15 cellular contexts compared by ENCODE assay signal in the genomic region with DNA sequence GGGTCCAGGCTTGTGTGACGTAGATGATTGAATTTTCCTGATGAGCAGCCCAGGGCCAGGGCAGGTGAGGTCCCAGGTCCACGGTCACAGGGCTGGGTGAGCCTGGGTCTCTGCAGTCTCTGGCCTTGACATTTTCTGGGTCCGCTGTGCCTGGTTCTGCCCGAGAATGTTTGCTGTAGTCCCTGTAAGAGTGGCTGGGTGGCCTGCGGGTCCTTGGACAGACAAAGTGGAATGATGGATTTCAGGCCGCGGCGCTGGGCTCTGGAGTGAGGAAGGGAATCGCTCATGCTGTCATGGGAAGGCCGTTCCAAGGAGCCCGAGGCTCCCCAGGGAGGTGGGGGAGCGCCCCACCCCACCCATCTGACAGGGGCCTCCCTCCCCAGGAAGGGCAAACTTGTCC.
DNase-seq lines count a peak whose midpoint lies in the region; ATAC-seq and TF ChIP-seq lines count a peak whose summit lies in the region.
"Had no signal": no experiment of that assay in that cellular context is flagged by ENCODE, and none has a peak within 500 bp of the region (broad histone marks: within the 10 kb centered on the region; RNA-seq: fewer than 3 reads in every experiment).

No MANE protein-coding gene starts in this region.

- H3K36me3 ChIP-seq in adrenal gland (replicated peaks in 1 of 2) (no peaks in the 10 kb centered on the region), mesenchymal stem cell (ENCODE audit: control insufficient read depth in 1 of 2, insufficient read depth in 2 of 2, low read depth in 1 of 2, low read length in 2 of 2) (peaks cover 0 to 28% of the 10 kb centered on the region in 2 experiments)
- H3K36me3 ChIP-seq: HAP-1 had no signal

- H3K27ac ChIP-seq in adrenal gland = peak overlapping the region in 2 of 5 donors; percentile 55 to 64
- H3K27ac ChIP-seq in mesenchymal stem cell (ENCODE audit: low read length, poor library complexity, severe bottlenecking) = no peak overlapping the region

- H4K8ac ChIP-seq in mesenchymal stem cell (ENCODE audit: low read length) = no peak overlapping the region

- H3K4me1 Mint-ChIP-seq in stimulated activated naive B cell treated with anti-CD40 and anti-IgM and Interleukin-4, amounts not matched to agents 10 μg/mL and 1 μg/mL and 100 μg/mL, for 72 hours = peaks cover 16 to 18% of the 10 kb centered on the region in 2 donors

- no peak overlapping the region for H2BK15ac ChIP-seq in mesenchymal stem cell (ENCODE audit: low read depth, poor library complexity, severe bottlenecking)

- no peak overlapping the region for H3K4ac ChIP-seq in mesenchymal stem cell (ENCODE audit: low read depth in 1 of 2, low read length in 2 of 2)

- H3K27ac Mint-ChIP-seq in stimulated activated naive B cell treated with anti-CD40 and anti-IgM and Interleukin-4, amounts not matched to agents 10 μg/mL and 1 μg/mL and 100 μg/mL, for 72 hours = peak overlapping the region; percentile 33
- H3K27ac Mint-ChIP-seq: CD14-positive monocyte; CD4-positive, alpha-beta memory T cell; GM23338; HFFc6 had no signal

- no peak overlapping the region for H2AK5ac ChIP-seq in mesenchymal stem cell (ENCODE audit: low read length, severe bottlenecking)

- no peak overlapping the region for H3K18ac ChIP-seq in mesenchymal stem cell (ENCODE audit: low read depth in 1 of 2, low read length in 2 of 2)

- H3K9ac ChIP-seq in mesenchymal stem cell (ENCODE audit: low read length) = no peak overlapping the region

- no peak overlapping the region for H3K14ac ChIP-seq in mesenchymal stem cell (ENCODE audit: low read length in 2 of 2)

- no peak overlapping the region for H3K4me3 ChIP-seq in adrenal gland
- H3K4me3 ChIP-seq in mesenchymal stem cell (ENCODE audit: insufficient read depth in 1 of 2, low read depth in 1 of 2, low read length in 2 of 2) = no peak overlapping the region
- H3K4me3 ChIP-seq: GM23338, HAP-1 had no signal

- no peak for TF ChIP-seq CTCF in adrenal gland (IDR thresholded peaks at IDR 0.05)

- H3K4me2 ChIP-seq in mesenchymal stem cell (ENCODE audit: low read length, poor library complexity, severe bottlenecking) = no peak overlapping the region
- H3K4me2 ChIP-seq: GM23338 had no signal

- H3K9me3 Mint-ChIP-seq in stimulated activated naive B cell treated with anti-CD40 and anti-IgM and Interleukin-4, amounts not matched to agents 10 μg/mL and 1 μg/mL and 100 μg/mL, for 72 hours = no peaks in the 10 kb centered on the region
- H3K9me3 Mint-ChIP-seq: CD4-positive, alpha-beta memory T cell; GM23338; HFFc6 had no signal

- no peak overlapping the region for H3K4me3 Mint-ChIP-seq in stimulated activated naive B cell treated with anti-CD40 and anti-IgM and Interleukin-4, amounts not matched to agents 10 μg/mL and 1 μg/mL and 100 μg/mL, for 72 hours
- H3K4me3 Mint-ChIP-seq: CD14-positive monocyte; CD4-positive, alpha-beta memory T cell; GM23338; HFFc6 had no signal

- H3K9me3 ChIP-seq in adrenal gland (replicated peaks in 1 of 3) = no peaks in the 10 kb centered on the region
- no peaks in the 10 kb centered on the region for H3K9me3 ChIP-seq in mesenchymal stem cell (ENCODE audit: control insufficient read depth, low read length)
- H3K9me3 ChIP-seq: HAP-1 had no signal

- H3K4me1 ChIP-seq in adrenal gland (replicated peaks in 1 of 2) (peaks cover 18 to 33% of the 10 kb centered on the region in 2 donors), mesenchymal stem cell (ENCODE audit: control insufficient read depth, insufficient read depth, low read depth, low read length) (peaks cover 16% of the 10 kb centered on the region)
- H3K4me1 ChIP-seq: HAP-1 had no signal

- H2AFZ ChIP-seq in mesenchymal stem cell (ENCODE audit: low read depth, low read length) = no peak overlapping the region
- H2AFZ ChIP-seq: GM23338 had no signal

- DNase-seq in adrenal gland (peak in 5 of 7 donors; percentile 65 to 76 (median 73)), mesenchymal stem cell (no peak), NCI-H1417 (lab: John Stamatoyannopoulos, UW) (no peak), DMS 273 (lab: John Stamatoyannopoulos, UW; ENCODE audit: unreplicated experiment) (no peak)
- no peak for DNase-seq in stimulated activated naive B cell treated with anti-CD40 and anti-IgM and Interleukin-4, amounts not matched to agents 10 μg/mL and 1 μg/mL and 100 μg/mL, for 72 hours
- DNase-seq: Calu3; CD4-positive, alpha-beta memory T cell; COR-L47; DMS153; DND-41; HFFc6 had no signal

- ATAC-seq in stimulated activated naive B cell treated with anti-CD40 and anti-IgM and Interleukin-4, amounts not matched to agents 10 μg/mL and 1 μg/mL and 100 μg/mL, for 72 hours (replicated peaks) = no peak
- no peak for ATAC-seq in GM21737 (IDR thresholded peaks at IDR 0.05; ENCODE audit: unreplicated experiment)
- ATAC-seq: GM23338 had no signal

- peak overlapping the region; percentile 28 for H4K91ac ChIP-seq in mesenchymal stem cell (ENCODE audit: low read length)

- no peak overlapping the region for H2BK120ac ChIP-seq in mesenchymal stem cell (ENCODE audit: low read depth, low read length)

- intact Hi-C loops in adrenal gland (cut with DNase I) = no loop called here

- H3K36me3 Mint-ChIP-seq in stimulated activated naive B cell treated with anti-CD40 and anti-IgM and Interleukin-4, amounts not matched to agents 10 μg/mL and 1 μg/mL and 100 μg/mL, for 72 hours = no peaks in the 10 kb centered on the region
- H3K36me3 Mint-ChIP-seq: CD14-positive monocyte; CD4-positive, alpha-beta memory T cell had no signal

- no peaks in the 10 kb centered on the region for H3K27me3 ChIP-seq in adrenal gland
- H3K27me3 ChIP-seq in mesenchymal stem cell (ENCODE audit: control insufficient read depth in 1 of 2, insufficient read depth in 1 of 2, low read length in 2 of 2) = no peaks in the 10 kb centered on the region

- TF ChIP-seq POLR2A in adrenal gland (IDR thresholded peaks at IDR 0.05) = no peak

- WGBS in adrenal gland, 4 donors = 45 to 58% (median 51%) methylated on average over 3 to 12 of the region's 12 CpGs
- WGBS in mesenchymal stem cell = 88% methylated on average over 12 of the region's 12 CpGs

- no peak overlapping the region for H2BK12ac ChIP-seq in mesenchymal stem cell (ENCODE audit: low read length in 2 of 2)

- no peak overlapping the region for H2BK5ac ChIP-seq in mesenchymal stem cell (ENCODE audit: low read depth, low read length, poor library complexity, severe bottlenecking)

- peaks cover 58% of the 10 kb centered on the region for H3K79me1 ChIP-seq in mesenchymal stem cell (replicated peaks; ENCODE audit: low read length, poor library complexity, severe bottlenecking)

- H3K27me3 Mint-ChIP-seq in stimulated activated naive B cell treated with anti-CD40 and anti-IgM and Interleukin-4, amounts not matched to agents 10 μg/mL and 1 μg/mL and 100 μg/mL, for 72 hours = peaks cover 5 to 7% of the 10 kb centered on the region in 2 donors

- H3K23ac ChIP-seq in mesenchymal stem cell (ENCODE audit: low read length in 2 of 2) = no peak overlapping the region

Comparison
In these comparisons a context has a peak if more than half of its experiments do, and no peak if none do; other contexts are left out.
1. DNase-seq: peak in adrenal gland (5 of 7); none in mesenchymal stem cell (single experiment), stimulated activated naive B cell treated with anti-CD40 and anti-IgM and Interleukin-4, amounts not matched to agents 10 μg/mL and 1 μg/mL and 100 μg/mL, for 72 hours (single experiment), NCI-H1417 (0 of 3) and DMS 273 (single experiment).